ENCODE assay signal across 20 cellular contexts in the genomic region with DNA sequence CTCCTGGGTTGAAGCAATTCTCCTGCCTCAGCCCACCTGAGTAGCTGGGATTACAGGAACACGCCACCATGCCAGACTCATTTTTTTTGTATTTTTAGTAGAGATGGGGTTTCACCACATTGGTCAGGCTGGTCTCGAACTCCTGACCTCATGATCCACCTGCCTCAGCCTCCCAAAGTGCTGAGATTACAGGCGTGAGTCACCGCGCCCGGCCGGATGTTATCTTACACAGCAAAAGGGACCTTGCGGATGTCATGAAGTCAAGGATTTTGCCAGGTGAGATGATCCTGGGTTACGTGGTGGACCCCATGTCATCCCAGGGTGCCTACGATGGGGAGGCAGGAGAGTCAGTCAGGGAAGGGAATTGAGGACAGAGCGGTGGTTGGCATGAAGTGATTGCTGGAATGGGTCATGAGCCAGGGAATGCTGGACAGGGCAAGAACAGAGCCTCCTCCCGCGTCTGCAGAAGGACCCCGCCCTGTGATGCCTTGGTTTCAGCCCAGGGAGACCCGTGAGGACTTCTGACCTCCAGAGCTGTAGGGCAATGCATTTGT. TPM values are rescaled to one million over a fixed set of nuclear protein-coding genes. Genes with fewer than 3 reads are reported as not detected.
A peak's percentile ranks its signal among the peaks of the same experiment; 100 is the strongest.
DNase-seq lines count a peak whose midpoint lies in the region; ATAC-seq, FAIRE-seq and TF ChIP-seq lines count a peak whose summit lies in the region.
"Had no signal": no experiment of that assay in that cellular context is flagged by ENCODE, and none has a peak within 500 bp of the region (broad histone marks: within the 10 kb centered on the region; RNA-seq: fewer than 3 reads in every experiment).

No MANE protein-coding gene starts in this region.

- POLR2A ChIA-PET in K562 (lab: Yijun Ruan, JAX), result interaction anchor here (0.6 to 1.2 kb wide), 4 partner anchors 22 to 554 kb away, joined by 3 to 4 read pairs (median 3); no protein-coding TSS in a partner anchor
- POLR2A ChIA-PET in CD4-positive, alpha-beta memory T cell (lab: Charles Lee; ENCODE audit: partially characterized antibody), result no interaction called here

- no peak for TF ChIP-seq RAD21 in K562 (CRISPR knock-in tag; conservative IDR thresholded peaks at IDR 0.05 in 1 of 2, IDR thresholded peaks at IDR 0.05 in 1 of 2)

- FAIRE-seq in K562 (lab: Jason Lieb, UNC), result no peak
- FAIRE-seq: D721Med, GM12878, GM19239 had no signal

- no peak for TF ChIP-seq POLR2A in K562 (conservative IDR thresholded peaks at IDR 0.05)

- H3K79me2 ChIP-seq in K562 (ENCODE audit: control insufficient read depth, insufficient read depth, low read length) (no peaks in the 10 kb centered on the region), neural progenitor cell (ENCODE audit: low read depth) (no peaks in the 10 kb centered on the region)

- H3K27me3 ChIP-seq in K562 (ENCODE audit: control insufficient read depth in 2 of 2, insufficient read depth in 2 of 2, low read length in 2 of 2) (peaks cover 9 to 13% of the 10 kb centered on the region in 2 experiments; a peak in 4 of 5 replicates), neural progenitor cell (peaks cover 25% of the 10 kb centered on the region)
- no peaks in the 10 kb centered on the region for H3K27me3 ChIP-seq in CD4-positive, alpha-beta memory T cell (ENCODE audit: insufficient read depth, low read length)
- H3K27me3 ChIP-seq: BLaER1 had no signal

- H3K4me3 Mint-ChIP-seq in neural progenitor cell, result peak overlapping the region; percentile 52
- H3K4me3 Mint-ChIP-seq in type B pancreatic cell, result no peak overlapping the region
- no peak overlapping the region for H3K4me3 Mint-ChIP-seq in CD4-positive, alpha-beta memory T cell
- H3K4me3 Mint-ChIP-seq: CD4-positive, CD25-positive, alpha-beta regulatory T cell; GM23338; H9 had no signal

- 0 out of 4 replicates have a peak overlapping the region, but pooled peaks of 1 of the 2 experiments have one; percentile 41 for H3K9ac ChIP-seq in K562 (ENCODE audit: insufficient read depth in 1 of 2, low read depth in 2 of 2, low read length in 2 of 2)
- no peak overlapping the region for H3K9ac ChIP-seq in neural progenitor cell
- H3K9ac ChIP-seq: BLaER1 had no signal

- TF ChIP-seq CTCF in K562 (IDR thresholded peaks at IDR 0.05 in 2 of 3, conservative IDR thresholded peaks at IDR 0.05 in 1 of 3; ENCODE audit: insufficient read depth in 2 of 3, low read depth in 1 of 3, low read length in 3 of 3), result no peak
- TF ChIP-seq CTCF in neural progenitor cell (IDR thresholded peaks at IDR 0.05), result no peak
- no peak for TF ChIP-seq CTCF in type B pancreatic cell (conservative IDR thresholded peaks at IDR 0.05)

- no peaks in the 10 kb centered on the region for H3K36me3 ChIP-seq in K562 (ENCODE audit: control insufficient read depth, insufficient read depth, low read length)
- no peaks in the 10 kb centered on the region for H3K36me3 ChIP-seq in neural progenitor cell
- H3K36me3 ChIP-seq in CD4-positive, alpha-beta memory T cell (ENCODE audit: insufficient read depth, low read length), result no peaks in the 10 kb centered on the region
- H3K36me3 ChIP-seq: BLaER1 had no signal

- H3K36me3 Mint-ChIP-seq in neural progenitor cell (no peaks in the 10 kb centered on the region), type B pancreatic cell (no peaks in the 10 kb centered on the region)
- no peaks in the 10 kb centered on the region for H3K36me3 Mint-ChIP-seq in CD4-positive, alpha-beta memory T cell
- H3K36me3 Mint-ChIP-seq: CD4-positive, CD25-positive, alpha-beta regulatory T cell; CD8-positive, alpha-beta memory T cell had no signal

- H2AFZ ChIP-seq in K562 (ENCODE audit: low read depth, low read length) (no peak overlapping the region), neural progenitor cell (replicated peaks) (no peak overlapping the region)
- H2AFZ ChIP-seq: GM23338 had no signal

- no peaks in the 10 kb centered on the region for H3K9me3 ChIP-seq in K562 (replicated peaks; ENCODE audit: control insufficient read depth, insufficient read depth, low read depth, low read length)
- no peaks in the 10 kb centered on the region for H3K9me3 ChIP-seq in neural progenitor cell (ENCODE audit: low read depth)
- no peaks in the 10 kb centered on the region for H3K9me3 ChIP-seq in CD4-positive, alpha-beta memory T cell (ENCODE audit: control insufficient read depth in 1 of 2, low read length in 2 of 2)
- H3K9me3 ChIP-seq: BLaER1 had no signal

- peak in 1 of 4 experiments; percentile 6 for DNase-seq in K562 (ENCODE audit: extremely low read depth in 1 of 4, low spot score in 3 of 4)
- DNase-seq in left lobe of liver (ENCODE audit: low spot score), result peak; percentile 28
- DNase-seq in neural progenitor cell (ENCODE audit: low spot score), result no peak
- no peak for DNase-seq in putamen (ENCODE audit: low spot score)
- no peak for DNase-seq in type B pancreatic cell (ENCODE audit: extremely low spot score, unreplicated experiment)
- DNase-seq in CD4-positive, alpha-beta memory T cell, result no peak
- DNase-seq: CD4-positive, CD25-positive, alpha-beta regulatory T cell; CD8-positive, alpha-beta memory T cell; DMS 273 treated with DMSO at 0.1 percent for 48 hours; DMS79; EL; GDM1; H9 had no signal

- in situ Hi-C loops in K562 (cut with MboI), result no loop called here

- no TSS peak for BruUV-seq in K562 (replicated peaks; lab: Mats Ljungman, UMichigan)

- H3K4me2 ChIP-seq in K562 (ENCODE audit: insufficient read depth, low read length) (no peak overlapping the region), neural progenitor cell (no peak overlapping the region)
- H3K4me2 ChIP-seq: BLaER1, GM23338 had no signal

- H3K27me3 Mint-ChIP-seq in neural progenitor cell (ENCODE audit: insufficient read depth, low read depth) (peaks cover 14% of the 10 kb centered on the region), type B pancreatic cell (peaks cover 13% of the 10 kb centered on the region)
- peaks cover 10 to 14% of the 10 kb centered on the region in 2 donors for H3K27me3 Mint-ChIP-seq in CD4-positive, alpha-beta memory T cell

- CTCF ChIA-PET in K562 (lab: Yijun Ruan, JAX; ENCODE audit: low intra/inter-chr PET ratio), result interaction anchor here (0.5 kb wide), 1 partner anchor 79 kb away, joined by 3 read pairs; no protein-coding TSS in a partner anchor
- CTCF ChIA-PET in CD4-positive, alpha-beta memory T cell (lab: Charles Lee; ENCODE audit: partially characterized antibody), result interaction anchor here (1.2 kb wide), 1 partner anchor 17 kb away, joined by 3 read pairs; no protein-coding TSS in a partner anchor

- no peaks in the 10 kb centered on the region for H3K9me3 Mint-ChIP-seq in neural progenitor cell
- H3K9me3 Mint-ChIP-seq in type B pancreatic cell, result no peaks in the 10 kb centered on the region
- no peaks in the 10 kb centered on the region for H3K9me3 Mint-ChIP-seq in CD4-positive, alpha-beta memory T cell
- H3K9me3 Mint-ChIP-seq: CD4-positive, CD25-positive, alpha-beta regulatory T cell; CD8-positive, alpha-beta memory T cell; GM23338; H9 had no signal

- H4K20me1 ChIP-seq in K562 (replicated peaks; ENCODE audit: control insufficient read depth, insufficient read depth, low read length), result no peaks in the 10 kb centered on the region
- H4K20me1 ChIP-seq in neural progenitor cell (ENCODE audit: low read depth), result no peaks in the 10 kb centered on the region
- H4K20me1 ChIP-seq: BLaER1 had no signal

- H3K4me3 ChIP-seq in K562 (no peak overlapping the region), neural progenitor cell (no peak overlapping the region)
- H3K4me3 ChIP-seq in CD4-positive, alpha-beta memory T cell (ENCODE audit: low read length in 2 of 2), result no peak overlapping the region
- H3K4me3 ChIP-seq: BLaER1, GM12878, GM23338 had no signal

- no peaks in the 10 kb centered on the region for H3K9me1 ChIP-seq in K562 (ENCODE audit: control insufficient read depth, insufficient read depth, low read length)

- 7% methylated on average over 15 of the region's 15 CpGs for WGBS in K562 (ENCODE audit: insufficient coverage, low coverage, missing lambda C conversion rate)

- H3F3A ChIP-seq in neural progenitor cell (ENCODE audit: low read depth), result no peaks in the 10 kb centered on the region

- ATAC-seq in K562, result no peak
- ATAC-seq in left lobe of liver, result no peak
- ATAC-seq: GM12878, GM23338, HCT116 had no signal

- H3K27ac ChIP-seq in K562 (ENCODE audit: extremely low read depth, low read depth, low read length) (no peak overlapping the region), neural progenitor cell (no peak overlapping the region)
- no peak overlapping the region for H3K27ac ChIP-seq in CD4-positive, alpha-beta memory T cell (ENCODE audit: low read depth, low read length)
- H3K27ac ChIP-seq: BLaER1, C4-2B had no signal

- H3K4me1 ChIP-seq in K562 (replicated peaks in 1 of 2; ENCODE audit: control insufficient read depth in 2 of 2, insufficient read depth in 2 of 2, low read length in 2 of 2), result peaks cover 1 to 9% of the 10 kb centered on the region in 2 experiments; a peak in 4 of 5 replicates
- H3K4me1 ChIP-seq in neural progenitor cell, result no peaks in the 10 kb centered on the region
- no peaks in the 10 kb centered on the region for H3K4me1 ChIP-seq in CD4-positive, alpha-beta memory T cell (ENCODE audit: insufficient read depth, low read length)

- intact Hi-C loops in K562 (cut with micrococcal nuclease), result loop anchor here (10.0 kb wide), 1 partner anchor 225 kb away; no protein-coding TSS in a partner anchor
- intact Hi-C loops in CD4-positive, alpha-beta memory T cell (cut with micrococcal nuclease), result no loop called here

- no peaks in the 10 kb centered on the region for H3K4me1 Mint-ChIP-seq in neural progenitor cell
- H3K4me1 Mint-ChIP-seq in type B pancreatic cell (ENCODE audit: unreplicated experiment), result no peaks in the 10 kb centered on the region
- no peaks in the 10 kb centered on the region for H3K4me1 Mint-ChIP-seq in CD4-positive, alpha-beta memory T cell
- H3K4me1 Mint-ChIP-seq: CD4-positive, CD25-positive, alpha-beta regulatory T cell; CD8-positive, alpha-beta memory T cell; GM23338 had no signal

- no peak overlapping the region for H3K27ac Mint-ChIP-seq in neural progenitor cell
- H3K27ac Mint-ChIP-seq in type B pancreatic cell, result no peak overlapping the region
- no peak overlapping the region for H3K27ac Mint-ChIP-seq in CD4-positive, alpha-beta memory T cell
- H3K27ac Mint-ChIP-seq: GM23338, H9 had no signal

- no peak for TF ChIP-seq EP300 in K562 (IDR thresholded peaks at IDR 0.05; ENCODE audit: low read length)

RNA-seq across cellular contexts. Expression of a gene that starts 8.7 kb away (rescaled TPM):
- 288 and 606 TPM in 2 replicates for total RNA-seq in K562 (2011; cell fraction: chromatin; rRNA removed; ENCODE audit: low replicate concordance)
- total RNA-seq in K562 (2011; cell fraction: nucleolus; rRNA removed), result 128 and 147 TPM in 2 replicates
- 296 and 333 TPM in 2 replicates for total RNA-seq in K562 (2011; cell fraction: nucleoplasm; rRNA removed)
- 75.4 and 80.9 TPM in 2 replicates for total RNA-seq in K562 (2014; rRNA removed)
- 91.7 and 99.0 TPM in 2 replicates for total RNA-seq in K562 (2014; rRNA removed; fragmentation: Illumina TruSeq; extraction: Trizol)
- total RNA-seq in K562 (2015; rRNA removed; fragmentation: Illumina TruSeq; extraction: Trizol), result 75.4 and 84.7 TPM in 2 replicates
- total RNA-seq in K562 (2021), result 76.0 and 76.4 TPM in 2 replicates
- 45.4 and 81.4 TPM in 2 replicates for polyA plus RNA-seq in K562 (2011; rRNA removed)
- polyA plus RNA-seq in K562 (2011; cell fraction: cytosol; rRNA removed), result 39.7 and 40.3 TPM in 2 replicates
- 38.6 and 55.2 TPM in 2 replicates for polyA plus RNA-seq in K562 (2011; cell fraction: nucleus; rRNA removed)
- 38.5 and 40.4 TPM in 2 replicates for polyA plus RNA-seq in K562 (2012)
- polyA plus RNA-seq in K562 (2014; fragmentation: Illumina TruSeq; extraction: Trizol), result 59.8 and 66.9 TPM in 2 replicates
- polyA plus RNA-seq in K562 (2014; fragmentation: Nextera tagmentation; extraction: Ambion mirVana), result 10 to 100 TPM in 1 of 2 experiments, 1 to 10 TPM in 1; 9.6 to 15.3 TPM
- 58.0 and 61.9 TPM in 2 replicates for polyA plus RNA-seq in K562 (2014; rRNA removed)
- 123 and 152 TPM in 2 replicates for polyA minus RNA-seq in K562 (2011; rRNA and poly(A)+ RNA removed)
- 44.5 and 80.8 TPM in 2 replicates for polyA minus RNA-seq in K562 (2011; cell fraction: cytosol; rRNA and poly(A)+ RNA removed)
- 96.0 and 102 TPM in 2 replicates for polyA minus RNA-seq in K562 (2011; cell fraction: nucleus; rRNA and poly(A)+ RNA removed)
- 29.2 TPM for total RNA-seq in left lobe of liver
- 59.3 and 65.9 TPM in 2 replicates for total RNA-seq in neural progenitor cell (ENCODE audit: low replicate concordance)
- total RNA-seq in type B pancreatic cell (ENCODE audit: low replicate concordance), result 51.6 and 59.3 TPM in 2 replicates
- total RNA-seq in CD4-positive, alpha-beta memory T cell, result 10 to 100 TPM; 57.5 to 59.7 TPM
- 10 to 100 TPM; 32.6 to 36.2 TPM for polyA plus RNA-seq in CD4-positive, alpha-beta memory T cell
